In the genomic region with DNA sequence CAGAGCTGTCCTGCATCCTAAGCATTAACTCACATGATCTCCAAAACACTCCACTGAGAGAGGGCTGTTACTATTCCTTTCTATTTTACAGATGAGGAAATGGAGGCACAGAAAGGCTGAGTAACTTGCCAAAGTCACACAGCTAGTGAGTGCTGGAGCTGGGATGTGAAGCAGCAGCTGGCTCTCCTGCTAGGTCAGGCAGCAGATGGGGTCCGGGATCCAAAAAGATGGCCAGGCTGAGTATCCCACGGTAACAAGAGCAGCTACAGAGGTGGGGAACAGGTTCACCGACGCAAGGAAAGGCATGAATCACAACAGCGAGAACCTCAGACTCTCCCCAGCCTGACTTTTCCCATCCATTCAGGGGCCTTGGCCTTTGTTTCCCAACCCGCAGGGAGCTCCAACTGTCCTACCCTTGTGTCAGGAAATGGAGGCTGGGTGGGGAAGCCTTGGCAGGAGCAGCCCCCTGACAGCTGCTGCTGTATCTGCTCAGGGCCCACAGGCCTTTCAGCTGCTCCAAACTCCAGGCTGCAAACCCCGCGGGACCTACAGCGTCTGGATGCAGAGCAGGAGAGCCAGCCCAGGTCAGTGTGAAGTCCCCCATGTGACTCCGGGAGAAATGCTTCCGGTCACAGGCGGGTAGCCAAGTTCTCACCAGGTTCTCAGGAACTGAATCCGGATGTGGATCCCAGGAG, we compare ENCODE assay signal across 7 cellular contexts. TPM values are rescaled to one million over a fixed set of nuclear protein-coding genes. Genes with fewer than 3 reads are reported as not detected.
DNase-seq lines count a peak whose midpoint lies in the region; ATAC-seq and TF ChIP-seq lines count a peak whose summit lies in the region.

No MANE protein-coding gene starts in this region.

- H3K27me3 ChIP-seq in lower lobe of right lung (ENCODE audit: low read depth) (no peaks in the 10 kb centered on the region), tibial nerve (no peaks in the 10 kb centered on the region)

- ATAC-seq in lower lobe of right lung, result peak; percentile 26 to 48
- no peak for ATAC-seq in HG02798 (IDR thresholded peaks at IDR 0.05; ENCODE audit: poor library complexity, unreplicated experiment)

- H3K4me1 ChIP-seq in lower lobe of right lung (peaks cover 53% of the 10 kb centered on the region), tibial nerve (peaks cover 4 to 89% (median 51%) of the 10 kb centered on the region in 4 donors)

- WGBS in tibial nerve, 2 donors, result 51 to 52% methylated on average over 13 of the region's 13 CpGs

- no peak for TF ChIP-seq EP300 in tibial nerve (IDR thresholded peaks at IDR 0.05)

- TF ChIP-seq POLR2A in tibial nerve (IDR thresholded peaks at IDR 0.05), result no peak

- DNase-seq in NCI-H2081 treated with DMSO at 0.1 percent for 48 hours (lab: John Stamatoyannopoulos, UW) (peak; percentile 16), caudate nucleus (lab: John Stamatoyannopoulos, UW) (peak in 1 of 61 donors; percentile 29), lower lobe of right lung (no peak), tibial nerve (ENCODE audit: low spot score in 2 of 2) (peak in 1 of 2 donors; percentile 48)
- DNase-seq in stimulated activated CD4-positive, alpha-beta T cell treated with anti-CD3 and anti-CD28 coated beads, Interleukin-4, amount 100 ng/mL, for 1 hour, result no peak
- no peak for DNase-seq in stimulated activated CD4-positive, alpha-beta T cell treated with anti-CD3 and anti-CD28 coated beads, Interleukin-1b, Interleukin-23, amount 100 ng/mL, for 48 hours

- TF ChIP-seq CTCF in lower lobe of right lung (IDR thresholded peaks at IDR 0.05) (no peak), tibial nerve (IDR thresholded peaks at IDR 0.05) (no peak)

- H3K9me3 ChIP-seq in lower lobe of right lung, result no peaks in the 10 kb centered on the region
- H3K9me3 ChIP-seq in tibial nerve, result no peaks in the 10 kb centered on the region

- H3K27ac ChIP-seq in caudate nucleus (ENCODE audit: low read depth, low read length), result peak overlapping the region; percentile 78
- peak overlapping the region; percentile 80 for H3K27ac ChIP-seq in lower lobe of right lung
- peak overlapping the region in 3 of 4 donors; percentile 57 to 86 (median 81) for H3K27ac ChIP-seq in tibial nerve

- H3K36me3 ChIP-seq in lower lobe of right lung, result no peaks in the 10 kb centered on the region
- H3K36me3 ChIP-seq in tibial nerve, result no peaks in the 10 kb centered on the region

- no peak overlapping the region for H3K4me3 ChIP-seq in lower lobe of right lung
- H3K4me3 ChIP-seq in tibial nerve, result no peak overlapping the region

- intact Hi-C loops in lower lobe of right lung (cut with DNase I), result no loop called here

RNA-seq across cellular contexts. Expression of a gene that starts 29.5 kb away (rescaled TPM):
- total RNA-seq in lower lobe of right lung (111 TPM), tibial nerve (100 to 1,000 TPM; 192 to 446 (median 254) TPM)
